2 cellular contexts compared by ENCODE assay signal in the genomic region with DNA sequence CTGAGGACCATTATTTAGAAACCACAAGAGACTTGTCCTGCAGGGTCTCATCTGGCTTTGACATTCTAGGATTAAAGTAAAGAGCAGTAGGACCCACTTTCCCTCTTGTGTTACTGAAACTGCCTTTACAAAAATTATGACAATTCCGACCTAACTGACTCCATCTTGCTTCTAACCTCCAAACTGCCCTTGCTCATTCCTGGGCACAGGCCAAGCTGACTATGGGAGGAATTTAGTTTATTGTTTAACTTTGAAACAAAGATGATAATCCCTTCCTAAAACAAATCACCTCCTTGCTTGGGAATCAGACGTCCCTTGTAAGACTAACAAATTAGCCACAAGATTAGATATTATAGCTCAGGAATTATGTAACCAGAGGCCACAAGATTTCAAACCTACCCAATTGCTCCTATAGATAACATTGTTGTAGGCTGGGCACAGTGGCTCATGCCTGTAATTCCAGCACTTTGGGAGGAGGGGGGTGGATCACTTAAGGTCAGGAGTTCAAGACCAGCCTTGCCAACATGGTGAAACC.
TF ChIP-seq lines count a peak whose summit lies in the region.

No MANE protein-coding gene starts in this region.

TF ChIP-seq in IMR-90, 13 proteins besides CTCF, POLR2A, EP300 and RAD21 (continued from another document):
- TF ChIP-seq NFE2L2 (IDR thresholded peaks at IDR 0.05; ENCODE audit: low read depth, low read length): no peak
- TF ChIP-seq, protein P1, sequence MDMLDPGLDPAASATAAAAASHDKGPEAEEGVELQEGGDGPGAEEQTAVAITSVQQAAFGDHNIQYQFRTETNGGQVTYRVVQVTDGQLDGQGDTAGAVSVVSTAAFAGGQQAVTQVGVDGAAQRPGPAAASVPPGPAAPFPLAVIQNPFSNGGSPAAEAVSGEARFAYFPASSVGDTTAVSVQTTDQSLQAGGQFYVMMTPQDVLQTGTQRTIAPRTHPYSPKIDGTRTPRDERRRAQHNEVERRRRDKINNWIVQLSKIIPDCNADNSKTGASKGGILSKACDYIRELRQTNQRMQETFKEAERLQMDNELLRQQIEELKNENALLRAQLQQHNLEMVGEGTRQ (IDR thresholded peaks at IDR 0.05; ENCODE audit: low read depth, low read length): no peak

TF ChIP-seq in HepG2, 621 proteins besides CTCF, POLR2A, EP300 and RAD21:
- TF ChIP-seq, protein P2, sequence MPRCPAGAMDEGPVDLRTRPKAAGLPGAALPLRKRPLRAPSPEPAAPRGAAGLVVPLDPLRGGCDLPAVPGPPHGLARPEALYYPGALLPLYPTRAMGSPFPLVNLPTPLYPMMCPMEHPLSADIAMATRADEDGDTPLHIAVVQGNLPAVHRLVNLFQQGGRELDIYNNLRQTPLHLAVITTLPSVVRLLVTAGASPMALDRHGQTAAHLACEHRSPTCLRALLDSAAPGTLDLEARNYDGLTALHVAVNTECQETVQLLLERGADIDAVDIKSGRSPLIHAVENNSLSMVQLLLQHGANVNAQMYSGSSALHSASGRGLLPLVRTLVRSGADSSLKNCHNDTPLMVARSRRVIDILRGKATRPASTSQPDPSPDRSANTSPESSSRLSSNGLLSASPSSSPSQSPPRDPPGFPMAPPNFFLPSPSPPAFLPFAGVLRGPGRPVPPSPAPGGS (CRISPR knock-in tag; IDR thresholded peaks at IDR 0.05): no peak
- TF ChIP-seq ZNF121 (CRISPR knock-in tag; IDR thresholded peaks at IDR 0.05): no peak
- TF ChIP-seq ZNF766 (CRISPR knock-in tag; IDR thresholded peaks at IDR 0.05; ENCODE audit: borderline replicate concordance): no peak
- TF ChIP-seq, protein P3, sequence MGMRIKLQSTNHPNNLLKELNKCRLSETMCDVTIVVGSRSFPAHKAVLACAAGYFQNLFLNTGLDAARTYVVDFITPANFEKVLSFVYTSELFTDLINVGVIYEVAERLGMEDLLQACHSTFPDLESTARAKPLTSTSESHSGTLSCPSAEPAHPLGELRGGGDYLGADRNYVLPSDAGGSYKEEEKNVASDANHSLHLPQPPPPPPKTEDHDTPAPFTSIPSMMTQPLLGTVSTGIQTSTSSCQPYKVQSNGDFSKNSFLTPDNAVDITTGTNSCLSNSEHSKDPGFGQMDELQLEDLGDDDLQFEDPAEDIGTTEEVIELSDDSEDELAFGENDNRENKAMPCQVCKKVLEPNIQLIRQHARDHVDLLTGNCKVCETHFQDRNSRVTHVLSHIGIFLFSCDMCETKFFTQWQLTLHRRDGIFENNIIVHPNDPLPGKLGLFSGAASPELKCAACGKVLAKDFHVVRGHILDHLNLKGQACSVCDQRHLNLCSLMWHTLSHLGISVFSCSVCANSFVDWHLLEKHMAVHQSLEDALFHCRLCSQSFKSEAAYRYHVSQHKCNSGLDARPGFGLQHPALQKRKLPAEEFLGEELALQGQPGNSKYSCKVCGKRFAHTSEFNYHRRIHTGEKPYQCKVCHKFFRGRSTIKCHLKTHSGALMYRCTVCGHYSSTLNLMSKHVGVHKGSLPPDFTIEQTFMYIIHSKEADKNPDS (CRISPR knock-in tag; IDR thresholded peaks at IDR 0.05): no peak
TF ChIP-seq in HepG2: peak in this region for 0.
